ENCODE assay signal across 1 cellular context in the genomic region with DNA sequence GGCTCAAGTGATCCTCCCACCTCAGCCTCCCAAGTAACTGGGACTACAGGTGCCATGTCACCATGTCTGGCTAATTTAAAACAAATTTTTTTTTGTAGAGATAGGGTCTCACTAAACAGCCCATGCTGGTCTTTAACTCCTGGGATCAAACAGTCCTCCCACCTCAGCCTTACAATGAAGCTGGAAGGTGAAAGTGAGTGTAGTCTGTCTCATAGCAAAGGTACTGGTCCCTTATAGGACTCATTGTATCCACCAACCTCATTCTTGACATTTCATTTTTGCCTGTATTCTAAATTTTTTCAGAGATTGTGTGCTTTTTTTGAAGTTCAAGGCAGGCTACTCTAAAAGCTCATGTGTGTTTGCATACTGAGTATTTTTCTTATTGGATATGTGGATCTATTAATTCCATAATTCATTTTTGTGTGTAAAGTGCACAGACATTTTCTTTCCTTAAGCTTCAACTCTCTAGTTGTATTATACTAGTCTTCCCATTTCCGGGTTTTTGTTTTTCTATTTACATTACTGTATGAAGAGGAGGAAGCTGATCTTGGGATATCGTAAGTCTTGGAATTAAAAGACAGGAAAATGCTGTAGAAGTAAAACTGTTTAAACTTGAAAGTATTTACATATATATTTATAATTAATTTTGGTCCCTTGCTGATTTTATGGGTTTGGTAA.
TF ChIP-seq lines count a peak whose summit lies in the region.

No MANE protein-coding gene starts in this region.

TF ChIP-seq in K562, 482 proteins besides CTCF, POLR2A, EP300 and RAD21:
- no peak for TF ChIP-seq ILF3 (IDR thresholded peaks at IDR 0.05; ENCODE audit: borderline replicate concordance)
- TF ChIP-seq MTA2 (IDR thresholded peaks at IDR 0.05; ENCODE audit: low read depth): no peak
- no peak for TF ChIP-seq KAT7 (CRISPR knock-in tag; IDR thresholded peaks at IDR 0.05; ENCODE audit: borderline replicate concordance)
- no peak for TF ChIP-seq CBX1 (IDR thresholded peaks at IDR 0.05; ENCODE audit: low read depth)
- no peak for TF ChIP-seq DMBX1 (CRISPR knock-in tag; IDR thresholded peaks at IDR 0.05; ENCODE audit: borderline replicate concordance)
- TF ChIP-seq, protein P1, sequence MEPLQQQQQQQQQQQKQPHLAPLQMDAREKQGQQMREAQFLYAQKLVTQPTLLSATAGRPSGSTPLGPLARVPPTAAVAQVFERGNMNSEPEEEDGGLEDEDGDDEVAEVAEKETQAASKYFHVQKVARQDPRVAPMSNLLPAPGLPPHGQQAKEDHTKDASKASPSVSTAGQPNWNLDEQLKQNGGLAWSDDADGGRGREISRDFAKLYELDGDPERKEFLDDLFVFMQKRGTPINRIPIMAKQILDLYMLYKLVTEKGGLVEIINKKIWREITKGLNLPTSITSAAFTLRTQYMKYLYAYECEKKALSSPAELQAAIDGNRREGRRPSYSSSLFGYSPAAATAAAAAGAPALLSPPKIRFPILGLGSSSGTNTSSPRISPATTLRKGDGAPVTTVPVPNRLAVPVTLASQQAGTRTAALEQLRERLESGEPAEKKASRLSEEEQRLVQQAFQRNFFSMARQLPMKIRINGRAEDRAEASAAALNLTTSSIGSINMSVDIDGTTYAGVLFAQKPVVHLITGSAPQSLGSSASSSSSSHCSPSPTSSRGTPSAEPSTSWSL (CRISPR knock-in tag; IDR thresholded peaks at IDR 0.05; ENCODE audit: borderline replicate concordance): no peak
- TF ChIP-seq, protein P2, sequence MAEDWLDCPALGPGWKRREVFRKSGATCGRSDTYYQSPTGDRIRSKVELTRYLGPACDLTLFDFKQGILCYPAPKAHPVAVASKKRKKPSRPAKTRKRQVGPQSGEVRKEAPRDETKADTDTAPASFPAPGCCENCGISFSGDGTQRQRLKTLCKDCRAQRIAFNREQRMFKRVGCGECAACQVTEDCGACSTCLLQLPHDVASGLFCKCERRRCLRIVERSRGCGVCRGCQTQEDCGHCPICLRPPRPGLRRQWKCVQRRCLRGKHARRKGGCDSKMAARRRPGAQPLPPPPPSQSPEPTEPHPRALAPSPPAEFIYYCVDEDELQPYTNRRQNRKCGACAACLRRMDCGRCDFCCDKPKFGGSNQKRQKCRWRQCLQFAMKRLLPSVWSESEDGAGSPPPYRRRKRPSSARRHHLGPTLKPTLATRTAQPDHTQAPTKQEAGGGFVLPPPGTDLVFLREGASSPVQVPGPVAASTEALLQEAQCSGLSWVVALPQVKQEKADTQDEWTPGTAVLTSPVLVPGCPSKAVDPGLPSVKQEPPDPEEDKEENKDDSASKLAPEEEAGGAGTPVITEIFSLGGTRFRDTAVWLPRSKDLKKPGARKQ (CRISPR knock-in tag; IDR thresholded peaks at IDR 0.05): peak; percentile 27; the same call in 1 of the 2 replicates
